Comparison of ENCODE assay signal across 12 cellular contexts in the genomic region with DNA sequence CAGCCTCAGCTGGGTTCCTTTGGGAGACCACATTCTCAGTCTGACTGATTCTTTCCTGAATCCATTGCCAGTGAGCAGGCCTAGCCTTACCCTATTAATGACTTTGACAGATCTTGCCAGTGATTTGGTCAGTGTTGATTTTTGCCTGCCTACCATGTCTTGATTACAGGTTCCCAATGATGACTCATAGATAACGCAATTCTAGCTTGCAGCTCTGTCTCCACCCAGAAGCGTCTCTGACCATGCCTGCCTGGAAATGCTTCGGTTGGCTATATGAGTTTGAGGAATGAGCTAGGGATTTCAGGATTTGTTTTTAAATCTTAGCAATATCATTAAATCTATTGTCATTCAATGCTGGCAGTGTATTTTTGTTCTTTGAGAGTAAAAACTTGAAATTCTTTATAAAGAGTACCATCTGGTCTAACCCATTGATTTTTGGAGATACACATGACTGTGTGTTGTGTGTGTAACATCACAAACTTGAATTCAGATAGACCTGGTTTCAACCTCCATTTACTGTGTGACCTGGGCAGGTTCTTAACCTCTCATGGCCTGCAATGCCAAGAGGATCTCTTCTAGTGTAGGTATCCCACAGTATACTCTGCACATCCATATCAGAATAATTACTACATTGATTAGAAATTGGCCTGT. TPM values are rescaled to one million over a fixed set of nuclear protein-coding genes. Genes with fewer than 3 reads are reported as not detected.
A peak's percentile ranks its signal among the peaks of the same experiment; 100 is the strongest.
DNase-seq lines count a peak whose midpoint lies in the region; ATAC-seq and TF ChIP-seq lines count a peak whose summit lies in the region.
"Had no signal": no experiment of that assay in that cellular context is flagged by ENCODE, and none has a peak within 500 bp of the region (broad histone marks: within the 10 kb centered on the region; RNA-seq: fewer than 3 reads in every experiment).

No MANE protein-coding gene starts in this region.

- no peaks in the 10 kb centered on the region for H3K9me3 ChIP-seq in lower lobe of right lung

- DNase-seq in ELF-1 (ENCODE audit: low read depth, low spot score) (peak; percentile 27), NB4 (ENCODE audit: low read depth) (peak; percentile 73), dedifferentiated amniotic fluid mesenchymal stem cell (ENCODE audit: extremely low spot score) (peak; percentile 70), myocyte (ENCODE audit: low read depth) (peak; percentile 25), lower lobe of right lung (no peak), nephron progenitor cell (no peak)
- DNase-seq: DND-41; NCI-H1436 treated with DMSO at 0.1 percent for 48 hours; stimulated activated naive CD4-positive, alpha-beta T cell treated with Interleukin-2 at 50 U/mL for 16 hours had no signal

- no peak overlapping the region for H3K27ac Mint-ChIP-seq in nephron progenitor cell
- no peak overlapping the region for H3K27ac Mint-ChIP-seq in activated T-helper 17 cell treated with anti-CD3 and anti-CD28 coated beads, Interleukin-2, amount 50 U/mL, for 72 hours

- H3K4me3 ChIP-seq in NB4 (ENCODE audit: low read depth, low read length) (no peak overlapping the region), lower lobe of right lung (no peak overlapping the region)
- H3K4me3 ChIP-seq: skin epidermis had no signal

- ATAC-seq in HG02798 (IDR thresholded peaks at IDR 0.05; ENCODE audit: poor library complexity, unreplicated experiment) = no peak
- no peak for ATAC-seq in lower lobe of right lung
- no peak for ATAC-seq in activated T-helper 17 cell treated with anti-CD3 and anti-CD28 coated beads, Interleukin-2, amount 50 U/mL, for 72 hours (replicated peaks)

- H3K9me3 Mint-ChIP-seq in nephron progenitor cell = peaks cover 14% of the 10 kb centered on the region
- no peaks in the 10 kb centered on the region for H3K9me3 Mint-ChIP-seq in activated T-helper 17 cell treated with anti-CD3 and anti-CD28 coated beads, Interleukin-2, amount 50 U/mL, for 72 hours

- no peak overlapping the region for H3K4me3 Mint-ChIP-seq in nephron progenitor cell
- no peak overlapping the region for H3K4me3 Mint-ChIP-seq in activated T-helper 17 cell treated with anti-CD3 and anti-CD28 coated beads, Interleukin-2, amount 50 U/mL, for 72 hours

- no peaks in the 10 kb centered on the region for H3K4me1 ChIP-seq in lower lobe of right lung

- TF ChIP-seq CTCF in NB4 (IDR thresholded peaks at IDR 0.05; ENCODE audit: low read depth, low read length) (no peak), lower lobe of right lung (IDR thresholded peaks at IDR 0.05) (no peak), nephron progenitor cell (IDR thresholded peaks at IDR 0.05) (no peak)

- H3K36me3 ChIP-seq in lower lobe of right lung = no peaks in the 10 kb centered on the region

- no peak overlapping the region for H3K27ac ChIP-seq in lower lobe of right lung

- peaks cover 56% of the 10 kb centered on the region for H3K36me3 Mint-ChIP-seq in nephron progenitor cell (ENCODE audit: low read depth)
- H3K36me3 Mint-ChIP-seq in activated T-helper 17 cell treated with anti-CD3 and anti-CD28 coated beads, Interleukin-2, amount 50 U/mL, for 72 hours (ENCODE audit: low read depth) = no peaks in the 10 kb centered on the region

- TF ChIP-seq POLR2A in NB4 (IDR thresholded peaks at IDR 0.05; ENCODE audit: extremely low read depth, insufficient read length) = no peak

- H3K4me1 Mint-ChIP-seq in nephron progenitor cell = peaks cover 5% of the 10 kb centered on the region
- H3K4me1 Mint-ChIP-seq in activated T-helper 17 cell treated with anti-CD3 and anti-CD28 coated beads, Interleukin-2, amount 50 U/mL, for 72 hours = no peaks in the 10 kb centered on the region

- intact Hi-C loops in lower lobe of right lung (cut with DNase I) = no loop called here

- H3K27me3 Mint-ChIP-seq in nephron progenitor cell (ENCODE audit: low read depth, poor library complexity) = peaks cover under 1% of the 10 kb centered on the region
- peaks cover 4% of the 10 kb centered on the region for H3K27me3 Mint-ChIP-seq in activated T-helper 17 cell treated with anti-CD3 and anti-CD28 coated beads, Interleukin-2, amount 50 U/mL, for 72 hours

- H3K27me3 ChIP-seq in lower lobe of right lung (ENCODE audit: low read depth) = no peaks in the 10 kb centered on the region

RNA-seq across cellular contexts. Expression of gene CCDC150, which starts 57.0 kb away (rescaled TPM):
- total RNA-seq in myocyte (2.0 and 7.6 TPM in 2 replicates), lower lobe of right lung (1.5 TPM)
- 0.83 TPM for polyA plus RNA-seq in myocyte (2012)
- 10 to 100 TPM; 11.6 to 21.5 TPM for total RNA-seq in activated T-helper 17 cell treated with anti-CD3 and anti-CD28 coated beads, Interleukin-2, amount 50 U/mL, for 72 hours

Comparison
In these comparisons a context has a peak if more than half of its experiments do, and no peak if none do; other contexts are left out.
1. DNase-seq: peak in ELF-1 (single experiment), NB4 (single experiment), dedifferentiated amniotic fluid mesenchymal stem cell (single experiment) and myocyte (single experiment); none in lower lobe of right lung (single experiment) and nephron progenitor cell (single experiment).